ENCODE assay signal across 6 cellular contexts in genomic region chr3:130140756-130141155, GRCh38. TPM values are rescaled to one million over a fixed set of nuclear protein-coding genes. Genes with fewer than 3 reads are reported as not detected.
"Had no signal": no experiment of that assay in that cellular context is flagged by ENCODE, and none has a peak within 500 bp of the region (broad histone marks: within the 10 kb centered on the region; RNA-seq: fewer than 3 reads in every experiment).

No MANE protein-coding gene starts in this region.

RNA-seq across cellular contexts. Expression of gene ALG1L2, which starts 59.1 kb away (rescaled TPM):
- total RNA-seq: epithelial cell of proximal tubule, lower leg skin had no signal
- polyA plus RNA-seq: aorta, pancreas, SK-N-SH, urinary bladder had no signal
